ENCODE assay signal across 2 cellular contexts in the genomic region with DNA sequence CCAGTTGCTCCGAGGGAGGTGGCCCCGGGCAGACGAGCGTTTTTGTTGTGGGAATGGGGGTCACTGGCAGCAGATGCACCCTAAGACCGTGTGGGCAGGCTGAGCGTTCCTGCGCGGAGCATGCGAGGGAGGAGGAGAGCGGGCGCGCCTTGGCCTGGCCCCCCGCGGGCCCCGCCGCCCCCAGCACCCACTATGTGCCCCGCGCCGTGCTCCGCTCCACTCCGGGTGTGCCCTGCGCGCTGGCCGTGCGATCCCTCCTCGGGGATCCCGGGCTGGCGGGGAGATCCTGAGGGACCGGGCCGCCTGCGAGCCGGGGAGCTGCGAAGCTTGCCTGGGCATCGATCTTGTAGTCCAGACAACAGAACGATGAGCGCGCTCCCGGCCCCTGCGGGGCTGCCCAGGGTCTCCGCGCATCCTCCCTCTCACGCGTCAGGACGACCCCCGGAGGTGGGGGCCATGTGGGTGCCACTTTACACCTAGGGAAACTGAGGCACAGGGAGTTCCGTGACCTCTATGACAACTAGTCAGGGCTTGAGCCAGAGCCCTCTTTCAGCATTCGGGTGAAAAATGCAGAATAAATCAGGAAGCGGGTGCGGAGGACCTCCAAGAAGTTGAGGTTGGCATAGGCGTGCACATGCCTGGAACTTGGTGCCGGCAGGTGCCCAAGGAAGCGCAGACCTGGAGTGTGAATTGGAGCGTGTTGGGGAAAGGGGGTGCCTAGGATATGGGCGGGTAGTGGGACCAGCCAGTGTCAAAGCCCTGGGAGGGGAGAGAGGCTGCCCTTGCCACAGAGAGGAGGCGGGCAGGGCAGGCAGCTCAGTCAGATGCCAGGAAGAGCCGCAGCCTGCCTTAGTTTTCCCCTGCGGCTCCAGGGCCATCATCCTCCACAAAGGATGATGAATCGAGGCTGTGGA.
TF ChIP-seq lines count a peak whose summit lies in the region.

No MANE protein-coding gene starts in this region.

TF ChIP-seq in SK-N-SH, 30 proteins besides CTCF, POLR2A, EP300 and RAD21 (continued from another document):
- TF ChIP-seq, protein P1, sequence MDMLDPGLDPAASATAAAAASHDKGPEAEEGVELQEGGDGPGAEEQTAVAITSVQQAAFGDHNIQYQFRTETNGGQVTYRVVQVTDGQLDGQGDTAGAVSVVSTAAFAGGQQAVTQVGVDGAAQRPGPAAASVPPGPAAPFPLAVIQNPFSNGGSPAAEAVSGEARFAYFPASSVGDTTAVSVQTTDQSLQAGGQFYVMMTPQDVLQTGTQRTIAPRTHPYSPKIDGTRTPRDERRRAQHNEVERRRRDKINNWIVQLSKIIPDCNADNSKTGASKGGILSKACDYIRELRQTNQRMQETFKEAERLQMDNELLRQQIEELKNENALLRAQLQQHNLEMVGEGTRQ (IDR thresholded peaks at IDR 0.05; ENCODE audit: borderline replicate concordance, low read depth, low read length), result no peak
- TF ChIP-seq GATA2 (CRISPR knock-in tag; IDR thresholded peaks at IDR 0.05) (no peak), FOXJ3 (CRISPR knock-in tag; IDR thresholded peaks at IDR 0.05) (no peak)
TF ChIP-seq in SK-N-SH: peak in this region for 0.

TF ChIP-seq in neural cell, 6 proteins besides CTCF, POLR2A, EP300 and RAD21 (continued from another document):
- TF ChIP-seq, protein P2, sequence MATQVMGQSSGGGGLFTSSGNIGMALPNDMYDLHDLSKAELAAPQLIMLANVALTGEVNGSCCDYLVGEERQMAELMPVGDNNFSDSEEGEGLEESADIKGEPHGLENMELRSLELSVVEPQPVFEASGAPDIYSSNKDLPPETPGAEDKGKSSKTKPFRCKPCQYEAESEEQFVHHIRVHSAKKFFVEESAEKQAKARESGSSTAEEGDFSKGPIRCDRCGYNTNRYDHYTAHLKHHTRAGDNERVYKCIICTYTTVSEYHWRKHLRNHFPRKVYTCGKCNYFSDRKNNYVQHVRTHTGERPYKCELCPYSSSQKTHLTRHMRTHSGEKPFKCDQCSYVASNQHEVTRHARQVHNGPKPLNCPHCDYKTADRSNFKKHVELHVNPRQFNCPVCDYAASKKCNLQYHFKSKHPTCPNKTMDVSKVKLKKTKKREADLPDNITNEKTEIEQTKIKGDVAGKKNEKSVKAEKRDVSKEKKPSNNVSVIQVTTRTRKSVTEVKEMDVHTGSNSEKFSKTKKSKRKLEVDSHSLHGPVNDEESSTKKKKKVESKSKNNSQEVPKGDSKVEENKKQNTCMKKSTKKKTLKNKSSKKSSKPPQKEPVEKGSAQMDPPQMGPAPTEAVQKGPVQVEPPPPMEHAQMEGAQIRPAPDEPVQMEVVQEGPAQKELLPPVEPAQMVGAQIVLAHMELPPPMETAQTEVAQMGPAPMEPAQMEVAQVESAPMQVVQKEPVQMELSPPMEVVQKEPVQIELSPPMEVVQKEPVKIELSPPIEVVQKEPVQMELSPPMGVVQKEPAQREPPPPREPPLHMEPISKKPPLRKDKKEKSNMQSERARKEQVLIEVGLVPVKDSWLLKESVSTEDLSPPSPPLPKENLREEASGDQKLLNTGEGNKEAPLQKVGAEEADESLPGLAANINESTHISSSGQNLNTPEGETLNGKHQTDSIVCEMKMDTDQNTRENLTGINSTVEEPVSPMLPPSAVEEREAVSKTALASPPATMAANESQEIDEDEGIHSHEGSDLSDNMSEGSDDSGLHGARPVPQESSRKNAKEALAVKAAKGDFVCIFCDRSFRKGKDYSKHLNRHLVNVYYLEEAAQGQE (IDR thresholded peaks at IDR 0.05; ENCODE audit: borderline replicate concordance), result peak; percentile 2
- no peak for TF ChIP-seq POLR2AphosphoS5 (IDR thresholded peaks at IDR 0.05)
